Comparison of ENCODE assay signal across 1 cellular context in the genomic region with DNA sequence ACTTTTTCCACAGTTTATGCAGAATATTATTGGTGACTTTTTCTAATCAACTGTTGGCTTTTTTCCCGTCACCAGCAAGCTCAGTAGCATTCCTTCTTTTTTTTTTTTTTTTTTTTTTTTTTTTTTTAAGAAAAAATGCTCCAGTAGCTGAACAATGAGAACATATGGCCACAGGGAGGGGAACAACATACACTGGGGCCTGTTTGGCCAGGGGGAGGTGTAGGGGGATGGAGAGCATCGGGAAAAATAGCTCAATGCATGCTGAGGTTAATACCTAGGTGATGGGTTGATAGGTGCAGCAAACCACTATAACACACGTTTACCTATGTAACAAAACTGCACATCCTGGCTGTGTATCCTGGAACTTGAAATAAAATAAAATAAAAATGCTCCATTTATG.
TF ChIP-seq lines count a peak whose summit lies in the region.

No MANE protein-coding gene starts in this region.

TF ChIP-seq in WTC11, 78 proteins besides CTCF, POLR2A, EP300 and RAD21 (continued from another document):
- no peak for TF ChIP-seq CREM (CRISPR knock-in tag; IDR thresholded peaks at IDR 0.05)
- TF ChIP-seq KAT7 (CRISPR knock-in tag; IDR thresholded peaks at IDR 0.05; ENCODE audit: borderline replicate concordance) = no peak
- no peak for TF ChIP-seq NFYB (CRISPR knock-in tag; conservative IDR thresholded peaks at IDR 0.05; ENCODE audit: low read depth)
- TF ChIP-seq ELF4 (CRISPR knock-in tag; IDR thresholded peaks at IDR 0.05; ENCODE audit: low read depth) = no peak
- TF ChIP-seq SMAD3 (CRISPR knock-in tag; IDR thresholded peaks at IDR 0.05; ENCODE audit: borderline replicate concordance) = no peak
- no peak for TF ChIP-seq RELA (CRISPR knock-in tag; IDR thresholded peaks at IDR 0.05; ENCODE audit: borderline replicate concordance)
- TF ChIP-seq ZNF416 (CRISPR knock-in tag; IDR thresholded peaks at IDR 0.05) = no peak
- TF ChIP-seq, protein P1, sequence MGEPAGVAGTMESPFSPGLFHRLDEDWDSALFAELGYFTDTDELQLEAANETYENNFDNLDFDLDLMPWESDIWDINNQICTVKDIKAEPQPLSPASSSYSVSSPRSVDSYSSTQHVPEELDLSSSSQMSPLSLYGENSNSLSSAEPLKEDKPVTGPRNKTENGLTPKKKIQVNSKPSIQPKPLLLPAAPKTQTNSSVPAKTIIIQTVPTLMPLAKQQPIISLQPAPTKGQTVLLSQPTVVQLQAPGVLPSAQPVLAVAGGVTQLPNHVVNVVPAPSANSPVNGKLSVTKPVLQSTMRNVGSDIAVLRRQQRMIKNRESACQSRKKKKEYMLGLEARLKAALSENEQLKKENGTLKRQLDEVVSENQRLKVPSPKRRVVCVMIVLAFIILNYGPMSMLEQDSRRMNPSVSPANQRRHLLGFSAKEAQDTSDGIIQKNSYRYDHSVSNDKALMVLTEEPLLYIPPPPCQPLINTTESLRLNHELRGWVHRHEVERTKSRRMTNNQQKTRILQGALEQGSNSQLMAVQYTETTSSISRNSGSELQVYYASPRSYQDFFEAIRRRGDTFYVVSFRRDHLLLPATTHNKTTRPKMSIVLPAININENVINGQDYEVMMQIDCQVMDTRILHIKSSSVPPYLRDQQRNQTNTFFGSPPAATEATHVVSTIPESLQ (CRISPR knock-in tag; IDR thresholded peaks at IDR 0.05) = no peak
- no peak for TF ChIP-seq RORB (CRISPR knock-in tag; IDR thresholded peaks at IDR 0.05)
